ENCODE assay signal across 8 cellular contexts in genomic region chr1:147084273-147085096, GRCh38.
DNase-seq lines count a peak whose midpoint lies in the region; ATAC-seq and TF ChIP-seq lines count a peak whose summit lies in the region.

No MANE protein-coding gene starts in this region.

- peaks cover 9% of the 10 kb centered on the region for H3K9me3 Mint-ChIP-seq in nephron

- peak overlapping the region; percentile 85 for H3K4me2 ChIP-seq in OCI-LY1 (ENCODE audit: low read length)

- H3K9me3 ChIP-seq in OCI-LY1 (ENCODE audit: low read length): no peaks in the 10 kb centered on the region

- H3K4me1 ChIP-seq in OCI-LY1 (ENCODE audit: insufficient read depth, low read length, severe bottlenecking): peaks cover 19% of the 10 kb centered on the region

- peak overlapping the region; percentile 61 for H3K9ac ChIP-seq in OCI-LY1 (ENCODE audit: low read length)

- ATAC-seq in HG03457 (IDR thresholded peaks at IDR 0.05; ENCODE audit: unreplicated experiment): peak; percentile 59

- peak overlapping the region; percentile 40 for H3K27ac ChIP-seq in OCI-LY1 (ENCODE audit: low read depth, low read length, poor library complexity, severe bottlenecking)

- H3K4me3 ChIP-seq in OCI-LY1 (ENCODE audit: low read depth, low read length, poor library complexity, severe bottlenecking) (peak overlapping the region; percentile 65), fibroblast of pulmonary artery (replicated peaks; ENCODE audit: low read depth, low read length) (peak overlapping the region; percentile 61)

- DNase-seq in Ammon's horn (ENCODE audit: low spot score): peak; percentile 66
- DNase-seq in GM19238 (ENCODE audit: insufficient read length, low spot score): peak; percentile 32
- DNase-seq in activated T-cell treated with anti-CD3 and anti-CD28 coated beads, Interleukin-2, amount 50 U/mL, for 48 hours: peak; percentile 90 to 91
- peak; percentile 91 for DNase-seq in fibroblast of pulmonary artery (ENCODE audit: low read depth)
- peak; percentile 40 to 86 (median 66) for DNase-seq in stimulated activated naive CD4-positive, alpha-beta T cell (lab: John Stamatoyannopoulos, UW)

- H4K20me1 ChIP-seq in OCI-LY1 (ENCODE audit: insufficient read depth, low read length): no peaks in the 10 kb centered on the region

- H3K36me3 ChIP-seq in OCI-LY1 (ENCODE audit: insufficient read depth, low read length): no peaks in the 10 kb centered on the region

- peaks cover 86% of the 10 kb centered on the region for H3K27me3 Mint-ChIP-seq in nephron (ENCODE audit: low read depth)

- H3F3A ChIP-seq in OCI-LY1 (ENCODE audit: insufficient read depth, low read length): no peaks in the 10 kb centered on the region

- peak overlapping the region; percentile 78 for H2AFZ ChIP-seq in OCI-LY1 (ENCODE audit: low read length)

- peak overlapping the region; percentile 96 to 99 (median 99) for H3K27ac Mint-ChIP-seq in nephron

- TF ChIP-seq CTCF in OCI-LY1 (IDR thresholded peaks at IDR 0.05; ENCODE audit: low read length) (no peak), fibroblast of pulmonary artery (IDR thresholded peaks at IDR 0.05; ENCODE audit: low read length, missing control alignments) (no peak), nephron (IDR thresholded peaks at IDR 0.05; ENCODE audit: unreplicated experiment in 3 of 3) (no peak)

- no peaks in the 10 kb centered on the region for H3K27me3 ChIP-seq in OCI-LY1 (ENCODE audit: insufficient read depth, low read length)

- H3K4me1 Mint-ChIP-seq in nephron: peaks cover 24% of the 10 kb centered on the region

- H3K36me3 Mint-ChIP-seq in nephron (ENCODE audit: low read depth): no peaks in the 10 kb centered on the region

- H3K79me2 ChIP-seq in OCI-LY1 (ENCODE audit: insufficient read depth, low read length): no peaks in the 10 kb centered on the region

- H3K4me3 Mint-ChIP-seq in nephron: peak overlapping the region; percentile 88 to 98 (median 95)

- no peaks in the 10 kb centered on the region for H3K9me2 ChIP-seq in OCI-LY1 (ENCODE audit: low read depth, low read length)

Comparison
In these comparisons a context has a peak if more than half of its experiments do, and no peak if none do; other contexts are left out.
1. Peak in every context shown above with its lines: DNase-seq, ATAC-seq, H3K4me3 ChIP-seq and H3K27ac ChIP-seq.
2. DNase-seq: peak in every context shown above with its lines; median percentile 91 in fibroblast of pulmonary artery; 90 in activated T-cell treated with anti-CD3 and anti-CD28 coated beads, Interleukin-2, amount 50 U/mL, for 48 hours; 66 in Ammon's horn; 66 in stimulated activated naive CD4-positive, alpha-beta T cell; 32 in GM19238.